Comparison of ENCODE assay signal across 8 cellular contexts in the genomic region with DNA sequence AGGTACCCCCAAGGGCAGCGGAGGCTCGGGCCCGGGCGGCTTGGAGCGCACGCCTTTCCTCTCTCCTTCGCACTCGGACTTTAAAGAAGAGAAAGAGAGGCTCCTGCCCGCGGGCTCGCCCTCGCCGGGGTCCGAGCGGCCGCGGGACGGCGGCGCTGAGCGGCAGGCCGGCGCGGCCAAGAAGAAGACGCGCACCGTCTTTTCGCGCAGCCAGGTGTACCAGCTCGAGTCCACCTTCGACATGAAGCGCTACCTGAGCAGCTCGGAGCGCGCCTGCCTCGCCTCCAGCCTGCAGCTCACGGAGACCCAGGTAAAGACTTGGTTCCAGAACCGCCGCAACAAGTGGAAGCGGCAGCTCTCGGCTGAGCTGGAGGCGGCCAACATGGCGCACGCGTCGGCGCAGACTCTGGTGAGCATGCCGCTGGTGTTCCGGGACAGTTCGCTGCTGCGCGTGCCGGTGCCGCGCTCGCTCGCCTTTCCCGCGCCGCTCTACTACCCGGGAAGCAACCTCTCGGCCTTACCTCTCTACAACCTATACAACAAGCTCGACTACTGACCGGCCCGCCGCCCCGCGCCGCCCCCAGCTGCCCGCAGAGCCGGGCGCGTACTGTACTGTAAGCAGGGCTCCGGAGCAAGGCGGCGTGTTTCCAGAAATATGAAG. TPM values are rescaled to one million over a fixed set of nuclear protein-coding genes. Genes with fewer than 3 reads are reported as not detected.
DNase-seq lines count a peak whose midpoint lies in the region; ATAC-seq and TF ChIP-seq lines count a peak whose summit lies in the region.

No MANE protein-coding gene starts in this region.

- no peak overlapping the region for H3K27ac Mint-ChIP-seq in activated naive CD4-positive, alpha-beta T cell treated with anti-CD3 and anti-CD28 coated beads, Interleukin-2, amount 50 U/mL, for 72 hours
- no peak overlapping the region for H3K27ac Mint-ChIP-seq in stimulated activated naive CD8-positive, alpha-beta T cell treated with anti-CD3 and anti-CD28 coated beads, Interleukin-15, amount 100 ng/mL, for 72 hours

- H3K27me3 Mint-ChIP-seq in stimulated activated naive CD8-positive, alpha-beta T cell treated with anti-CD3 and anti-CD28 coated beads, Interleukin-15, amount 100 ng/mL, for 72 hours: peaks cover 69% of the 10 kb centered on the region

- H3K9me3 Mint-ChIP-seq in activated naive CD4-positive, alpha-beta T cell treated with anti-CD3 and anti-CD28 coated beads, Interleukin-2, amount 50 U/mL, for 72 hours: peaks cover 0 to 6% of the 10 kb centered on the region in 2 donors
- H3K9me3 Mint-ChIP-seq in stimulated activated naive CD8-positive, alpha-beta T cell treated with anti-CD3 and anti-CD28 coated beads, Interleukin-15, amount 100 ng/mL, for 72 hours: no peaks in the 10 kb centered on the region

- TF ChIP-seq CTCF in kidney epithelial cell (IDR thresholded peaks at IDR 0.05; ENCODE audit: insufficient read depth, low read length, poor library complexity, severe bottlenecking): no peak

- in situ Hi-C loops in KBM-7 (cut with MboI; ENCODE audit: low pct_unique_long_range_greater_than_20kb, low sequenced_read_pairs): loop anchor here (25.0 kb wide), 1 partner anchor 413 kb away; no protein-coding TSS in a partner anchor

- no peak for ATAC-seq in activated naive CD4-positive, alpha-beta T cell treated with anti-CD3 and anti-CD28 coated beads, Interleukin-2, amount 50 U/mL, for 72 hours
- no peak for ATAC-seq in stimulated activated naive CD8-positive, alpha-beta T cell treated with anti-CD3 and anti-CD28 coated beads, Interleukin-15, amount 100 ng/mL, for 72 hours
- no peak for ATAC-seq in HG03025 (IDR thresholded peaks at IDR 0.05; ENCODE audit: low FRiP score, unreplicated experiment)

- DNase-seq in NCI-H82 (lab: John Stamatoyannopoulos, UW) (peak; percentile 6), NCI-H82 treated with DMSO at 0.1 percent for 48 hours (lab: John Stamatoyannopoulos, UW; ENCODE audit: unreplicated experiment) (no peak), kidney epithelial cell (ENCODE audit: low read depth) (no peak), KBM-7 (no peak), glomerular visceral epithelial cell (ENCODE audit: extremely low spot score) (no peak)
- peak; percentile 52 to 55 for DNase-seq in activated naive CD4-positive, alpha-beta T cell treated with anti-CD3 and anti-CD28 coated beads, Interleukin-2, amount 50 U/mL, for 72 hours (ENCODE audit: low spot score in 2 of 2)
- DNase-seq in stimulated activated naive CD8-positive, alpha-beta T cell treated with anti-CD3 and anti-CD28 coated beads, Interleukin-15, amount 100 ng/mL, for 72 hours: peak; percentile 60 to 61

- peaks cover 69% of the 10 kb centered on the region for H3K4me1 Mint-ChIP-seq in stimulated activated naive CD8-positive, alpha-beta T cell treated with anti-CD3 and anti-CD28 coated beads, Interleukin-15, amount 100 ng/mL, for 72 hours

- no peaks in the 10 kb centered on the region for H3K36me3 ChIP-seq in kidney epithelial cell (ENCODE audit: control insufficient read depth, insufficient read depth, low read length)

- H3K4me3 Mint-ChIP-seq in stimulated activated naive CD8-positive, alpha-beta T cell treated with anti-CD3 and anti-CD28 coated beads, Interleukin-15, amount 100 ng/mL, for 72 hours: peak overlapping the region; percentile 73 to 89

- H3K4me3 ChIP-seq in kidney epithelial cell (ENCODE audit: low read depth, low read length): peak overlapping the region; percentile 22

- H3K27me3 ChIP-seq in kidney epithelial cell (ENCODE audit: control insufficient read depth, insufficient read depth, low read length): peaks cover 79% of the 10 kb centered on the region

- peaks cover 12 to 24% of the 10 kb centered on the region in 2 donors for H3K36me3 Mint-ChIP-seq in activated naive CD4-positive, alpha-beta T cell treated with anti-CD3 and anti-CD28 coated beads, Interleukin-2, amount 50 U/mL, for 72 hours

RNA-seq across cellular contexts. Expression of a gene that starts 1.8 kb away (rescaled TPM):
- under 1 TPM; 0.18 to 0.60 TPM for total RNA-seq in activated naive CD4-positive, alpha-beta T cell treated with anti-CD3 and anti-CD28 coated beads, Interleukin-2, amount 50 U/mL, for 72 hours
- total RNA-seq in kidney epithelial cell: 0.34 TPM in 1 of 2 replicates, not detected in the other

RNA-seq across cellular contexts. Expression of a gene that starts 4.5 kb away (rescaled TPM):
- total RNA-seq in activated naive CD4-positive, alpha-beta T cell treated with anti-CD3 and anti-CD28 coated beads, Interleukin-2, amount 50 U/mL, for 72 hours: 100 to 1,000 TPM; 215 to 332 TPM
- total RNA-seq in kidney epithelial cell: 132 and 153 TPM in 2 replicates

RNA-seq across cellular contexts. Expression of a gene that starts 13.9 kb away (rescaled TPM):
- total RNA-seq in activated naive CD4-positive, alpha-beta T cell treated with anti-CD3 and anti-CD28 coated beads, Interleukin-2, amount 50 U/mL, for 72 hours: under 1 TPM in 1 of 2 donors, not detected in 1; 0.20 TPM
- 0.08 TPM in 1 of 2 replicates, not detected in the other for total RNA-seq in kidney epithelial cell

Comparison
In these comparisons a context has a peak if more than half of its experiments do, and no peak if none do; other contexts are left out.
1. DNase-seq: peak in NCI-H82 (single experiment), activated naive CD4-positive, alpha-beta T cell treated with anti-CD3 and anti-CD28 coated beads, Interleukin-2, amount 50 U/mL, for 72 hours (2 of 2) and stimulated activated naive CD8-positive, alpha-beta T cell treated with anti-CD3 and anti-CD28 coated beads, Interleukin-15, amount 100 ng/mL, for 72 hours (2 of 2); none in NCI-H82 treated with DMSO at 0.1 percent for 48 hours (single experiment), kidney epithelial cell (single experiment), KBM-7 (single experiment) and glomerular visceral epithelial cell (single experiment).